1 cellular context compared by ENCODE assay signal in the genomic region with DNA sequence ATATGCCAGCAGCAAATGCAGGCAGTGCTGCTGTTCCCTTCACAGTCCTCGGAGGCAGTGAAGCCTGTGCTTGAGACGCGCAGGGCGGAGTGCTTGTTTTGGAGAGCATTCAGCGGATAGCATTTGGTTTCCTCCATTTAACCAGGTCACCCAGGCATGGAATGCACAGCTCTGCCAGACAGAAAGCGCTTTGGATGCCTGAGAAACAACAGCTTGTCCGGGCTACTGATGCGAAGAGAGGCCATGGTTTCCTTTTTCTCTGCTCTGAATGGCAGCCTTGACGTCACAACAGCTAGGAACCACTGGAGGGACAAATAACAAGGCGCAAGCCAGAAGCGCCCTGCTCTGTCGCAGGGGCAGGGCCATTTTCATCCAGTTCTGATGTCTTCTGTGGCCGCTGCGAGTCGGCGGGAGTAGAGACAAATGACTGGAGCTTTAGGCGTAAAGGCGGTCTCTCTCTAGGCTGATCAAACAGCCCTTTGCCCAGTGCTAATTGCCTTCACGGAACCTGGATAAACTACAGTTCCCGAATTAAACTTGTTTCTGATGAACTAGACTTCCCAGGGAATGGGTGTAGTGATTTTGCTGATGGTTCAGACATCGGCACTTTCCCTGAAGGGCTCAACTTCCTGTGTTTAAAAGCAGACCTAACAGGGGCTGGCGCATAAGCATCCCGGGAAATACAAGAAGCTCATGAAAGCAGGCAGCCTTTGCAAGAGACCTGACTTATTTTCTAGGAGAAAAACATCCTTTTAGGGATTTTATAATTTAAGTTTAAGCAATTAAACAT.
TF ChIP-seq lines count a peak whose summit lies in the region.

No MANE protein-coding gene starts in this region.

TF ChIP-seq in HCT116, 20 proteins besides CTCF, POLR2A, EP300 and RAD21:
- TF ChIP-seq, protein P1, sequence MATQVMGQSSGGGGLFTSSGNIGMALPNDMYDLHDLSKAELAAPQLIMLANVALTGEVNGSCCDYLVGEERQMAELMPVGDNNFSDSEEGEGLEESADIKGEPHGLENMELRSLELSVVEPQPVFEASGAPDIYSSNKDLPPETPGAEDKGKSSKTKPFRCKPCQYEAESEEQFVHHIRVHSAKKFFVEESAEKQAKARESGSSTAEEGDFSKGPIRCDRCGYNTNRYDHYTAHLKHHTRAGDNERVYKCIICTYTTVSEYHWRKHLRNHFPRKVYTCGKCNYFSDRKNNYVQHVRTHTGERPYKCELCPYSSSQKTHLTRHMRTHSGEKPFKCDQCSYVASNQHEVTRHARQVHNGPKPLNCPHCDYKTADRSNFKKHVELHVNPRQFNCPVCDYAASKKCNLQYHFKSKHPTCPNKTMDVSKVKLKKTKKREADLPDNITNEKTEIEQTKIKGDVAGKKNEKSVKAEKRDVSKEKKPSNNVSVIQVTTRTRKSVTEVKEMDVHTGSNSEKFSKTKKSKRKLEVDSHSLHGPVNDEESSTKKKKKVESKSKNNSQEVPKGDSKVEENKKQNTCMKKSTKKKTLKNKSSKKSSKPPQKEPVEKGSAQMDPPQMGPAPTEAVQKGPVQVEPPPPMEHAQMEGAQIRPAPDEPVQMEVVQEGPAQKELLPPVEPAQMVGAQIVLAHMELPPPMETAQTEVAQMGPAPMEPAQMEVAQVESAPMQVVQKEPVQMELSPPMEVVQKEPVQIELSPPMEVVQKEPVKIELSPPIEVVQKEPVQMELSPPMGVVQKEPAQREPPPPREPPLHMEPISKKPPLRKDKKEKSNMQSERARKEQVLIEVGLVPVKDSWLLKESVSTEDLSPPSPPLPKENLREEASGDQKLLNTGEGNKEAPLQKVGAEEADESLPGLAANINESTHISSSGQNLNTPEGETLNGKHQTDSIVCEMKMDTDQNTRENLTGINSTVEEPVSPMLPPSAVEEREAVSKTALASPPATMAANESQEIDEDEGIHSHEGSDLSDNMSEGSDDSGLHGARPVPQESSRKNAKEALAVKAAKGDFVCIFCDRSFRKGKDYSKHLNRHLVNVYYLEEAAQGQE (IDR thresholded peaks at IDR 0.05; ENCODE audit: low read depth): no peak
- no peak for TF ChIP-seq ZNF274 (IDR thresholded peaks at IDR 0.05; ENCODE audit: low read depth, low read length)
- no peak for TF ChIP-seq SIN3A (IDR thresholded peaks at IDR 0.05; ENCODE audit: low read depth)
- no peak for TF ChIP-seq CEBPB (IDR thresholded peaks at IDR 0.05; ENCODE audit: low read depth)
- no peak for TF ChIP-seq ZFX (IDR thresholded peaks at IDR 0.05)
- TF ChIP-seq TCF7L2 (IDR thresholded peaks at IDR 0.05; ENCODE audit: borderline replicate concordance, extremely low read depth, insufficient read depth, insufficient read length): no peak
- no peak for TF ChIP-seq ELF1 (IDR thresholded peaks at IDR 0.05; ENCODE audit: borderline replicate concordance, low read depth)
- TF ChIP-seq EZH2 (IDR thresholded peaks at IDR 0.05): no peak
- TF ChIP-seq MAX (IDR thresholded peaks at IDR 0.05): no peak
- no peak for TF ChIP-seq EGR1 (IDR thresholded peaks at IDR 0.05; ENCODE audit: low read depth)
- no peak for TF ChIP-seq FOSL1 (IDR thresholded peaks at IDR 0.05; ENCODE audit: low read depth)
- TF ChIP-seq JUND (IDR thresholded peaks at IDR 0.05): no peak
- no peak for TF ChIP-seq EZH2phosphoT487 (IDR thresholded peaks at IDR 0.05; ENCODE audit: borderline replicate concordance)
- TF ChIP-seq SRF (IDR thresholded peaks at IDR 0.05; ENCODE audit: low read depth): no peak
- TF ChIP-seq SP1 (IDR thresholded peaks at IDR 0.05; ENCODE audit: low read depth): no peak
- TF ChIP-seq POLR2AphosphoS5 (IDR thresholded peaks at IDR 0.05; ENCODE audit: low read depth, low read length): no peak; the same call in 1 of the 2 replicates
- TF ChIP-seq YY1 (IDR thresholded peaks at IDR 0.05; ENCODE audit: extremely low read depth, insufficient replicate concordance, low read depth, low read length): no peak
- TF ChIP-seq, protein P2, sequence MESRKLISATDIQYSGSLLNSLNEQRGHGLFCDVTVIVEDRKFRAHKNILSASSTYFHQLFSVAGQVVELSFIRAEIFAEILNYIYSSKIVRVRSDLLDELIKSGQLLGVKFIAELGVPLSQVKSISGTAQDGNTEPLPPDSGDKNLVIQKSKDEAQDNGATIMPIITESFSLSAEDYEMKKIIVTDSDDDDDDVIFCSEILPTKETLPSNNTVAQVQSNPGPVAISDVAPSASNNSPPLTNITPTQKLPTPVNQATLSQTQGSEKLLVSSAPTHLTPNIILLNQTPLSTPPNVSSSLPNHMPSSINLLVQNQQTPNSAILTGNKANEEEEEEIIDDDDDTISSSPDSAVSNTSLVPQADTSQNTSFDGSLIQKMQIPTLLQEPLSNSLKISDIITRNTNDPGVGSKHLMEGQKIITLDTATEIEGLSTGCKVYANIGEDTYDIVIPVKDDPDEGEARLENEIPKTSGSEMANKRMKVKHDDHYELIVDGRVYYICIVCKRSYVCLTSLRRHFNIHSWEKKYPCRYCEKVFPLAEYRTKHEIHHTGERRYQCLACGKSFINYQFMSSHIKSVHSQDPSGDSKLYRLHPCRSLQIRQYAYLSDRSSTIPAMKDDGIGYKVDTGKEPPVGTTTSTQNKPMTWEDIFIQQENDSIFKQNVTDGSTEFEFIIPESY (IDR thresholded peaks at IDR 0.05; ENCODE audit: extremely low read depth, insufficient replicate concordance, low read length): no peak
